In genomic region chr2:202912342-202912804, GRCh38 we compare ENCODE assay signal across 8 cellular contexts. TPM values are rescaled to one million over a fixed set of nuclear protein-coding genes. Genes with fewer than 3 reads are reported as not detected.
DNase-seq lines count a peak whose midpoint lies in the region; ATAC-seq, FAIRE-seq and TF ChIP-seq lines count a peak whose summit lies in the region.
"Not testable (repeated sequence)": the region's sequence is repeated elsewhere in the genome, so short reads cannot be mapped to it uniquely, and the experiment has no call there.

No MANE protein-coding gene starts in this region.

- POLR2A ChIA-PET in K562 (lab: Yijun Ruan, JAX) = not testable (repeated sequence)

- CTCF ChIA-PET in K562 (lab: Yijun Ruan, JAX; ENCODE audit: low intra/inter-chr PET ratio) = not testable (repeated sequence)

- H3K9me3 ChIP-seq in K562 (replicated peaks; ENCODE audit: control insufficient read depth, insufficient read depth, low read depth, low read length); left ventricle myocardium inferior (replicated peaks); transverse colon: not testable (repeated sequence)

- H3K4me1 ChIP-seq in GM23338 (ENCODE audit: insufficient read depth); K562 (replicated peaks in 1 of 2; ENCODE audit: control insufficient read depth in 2 of 2, insufficient read depth in 2 of 2, low read length in 2 of 2): not testable (repeated sequence)
- H3K4me1 ChIP-seq in left ventricle myocardium inferior (peaks cover 43% of the 10 kb centered on the region), transverse colon (peaks cover 11 to 25% (median 18%) of the 10 kb centered on the region in 4 donors)

- peak; percentile 95 for FAIRE-seq in K562 (lab: Jason Lieb, UNC)

- not testable (repeated sequence) for H3K9me1 ChIP-seq in K562 (ENCODE audit: control insufficient read depth, insufficient read depth, low read length)

- H3K27me3 ChIP-seq in GM23338 (ENCODE audit: insufficient read depth); K562 (ENCODE audit: control insufficient read depth in 2 of 2, insufficient read depth in 2 of 2, low read length in 2 of 2); left ventricle myocardium inferior (ENCODE audit: low read depth); transverse colon: not testable (repeated sequence)

- 0 out of 2 replicates have a peak, but pooled peaks have one; percentile 43 for TF ChIP-seq POLR2A in K562 (conservative IDR thresholded peaks at IDR 0.05)
- TF ChIP-seq POLR2A in transverse colon (IDR thresholded peaks at IDR 0.05) = not testable (repeated sequence)

- not testable (repeated sequence) for H3F3A ChIP-seq in GM23338 (replicated peaks; ENCODE audit: low read depth)

- peak overlapping the region; percentile 100 for H3K4me3 Mint-ChIP-seq in GM23338
- peak overlapping the region; percentile 99 for H3K4me3 Mint-ChIP-seq in neural crest cell

- BruUV-seq in K562 (replicated peaks; lab: Mats Ljungman, UMichigan) = not testable (repeated sequence)

- no CpG with 5 or more reads among the region's 41 CpGs for WGBS in K562 (ENCODE audit: insufficient coverage, low coverage, missing lambda C conversion rate)
- WGBS in transverse colon (ENCODE audit: low coverage in 1 of 2), 2 donors = no CpG with 5 or more reads among the region's 41 CpGs

- not testable (repeated sequence) for H2AFZ ChIP-seq in GM23338
- H2AFZ ChIP-seq in K562 (ENCODE audit: low read depth, low read length) = peak overlapping the region; percentile 94; the same call in 1 of the 2 replicates

- DNase-seq in GM23338 (ENCODE audit: low spot score); K562 (ENCODE audit: extremely low read depth in 1 of 4, low spot score in 3 of 4); left ventricle myocardium inferior; neural crest cell (ENCODE audit: low read depth, low spot score): not testable (repeated sequence)
- DNase-seq in T1000 (lab: John Stamatoyannopoulos, UW) = peak; percentile 34
- peak; percentile 10 for DNase-seq in transverse colon

- not testable (repeated sequence) for H3K4me1 Mint-ChIP-seq in GM23338
- H3K4me1 Mint-ChIP-seq in neural crest cell = peaks cover 46% of the 10 kb centered on the region

- in situ Hi-C loops in K562 (cut with MboI); transverse colon (cut with MboI; ENCODE audit: low pct_ligation_motif_present in 1 of 4, low pct_unique_long_range_greater_than_20kb in 1 of 4, low sequenced_read_pairs in 3 of 4): not testable (repeated sequence)

- not testable (repeated sequence) for TF ChIP-seq RAD21 in K562 (CRISPR knock-in tag; conservative IDR thresholded peaks at IDR 0.05 in 1 of 2, IDR thresholded peaks at IDR 0.05 in 1 of 2)

- H3K27ac ChIP-seq in GM23338 (ENCODE audit: low read depth) (peak overlapping the region; percentile 93), K562 (ENCODE audit: extremely low read depth, low read depth, low read length) (peak overlapping the region; percentile 93), left ventricle myocardium inferior (replicated peaks) (peak overlapping the region; percentile 89), transverse colon (peak overlapping the region; percentile 85 to 98 (median 93))

- H3K27ac Mint-ChIP-seq in GM23338 = peak overlapping the region; percentile 99
- H3K27ac Mint-ChIP-seq in neural crest cell (ENCODE audit: unreplicated experiment) = peak overlapping the region; percentile 99

- peaks cover 14% of the 10 kb centered on the region; the same call in 1 of the 2 replicates for H4K20me1 ChIP-seq in GM23338 (replicated peaks; ENCODE audit: insufficient read depth)
- not testable (repeated sequence) for H4K20me1 ChIP-seq in K562 (replicated peaks; ENCODE audit: control insufficient read depth, insufficient read depth, low read length)

- intact Hi-C loops in K562 (cut with micrococcal nuclease) = loop anchor here (5.0 kb wide), 1 partner anchor 55 kb away; no protein-coding TSS in a partner anchor
- intact Hi-C loops in left ventricle myocardium inferior (cut with micrococcal nuclease); transverse colon (cut with DNase I; ENCODE audit: low total_unique reads): not testable (repeated sequence)

- H3K4me2 ChIP-seq in GM23338 (peak overlapping the region; percentile 93; the same call in 1 of the 2 replicates), K562 (ENCODE audit: insufficient read depth, low read length) (peak overlapping the region; percentile 98)

- not testable (repeated sequence) for TF ChIP-seq EP300 in K562 (IDR thresholded peaks at IDR 0.05; ENCODE audit: low read length); transverse colon (IDR thresholded peaks at IDR 0.05; ENCODE audit: low read depth)

- peak overlapping the region; percentile 77 to 95 for H3K9ac ChIP-seq in K562 (ENCODE audit: insufficient read depth in 1 of 2, low read depth in 2 of 2, low read length in 2 of 2)

- H3K27me3 Mint-ChIP-seq in GM23338 (ENCODE audit: insufficient read depth, low read depth, poor library complexity); neural crest cell (ENCODE audit: low read depth): not testable (repeated sequence)

- H3K36me3 ChIP-seq in GM23338 (ENCODE audit: insufficient read depth); left ventricle myocardium inferior; transverse colon: not testable (repeated sequence)
- peaks cover 15% of the 10 kb centered on the region; the same call in 2 of the 3 replicates for H3K36me3 ChIP-seq in K562 (ENCODE audit: control insufficient read depth, insufficient read depth, low read length)

- H3K4me3 ChIP-seq in GM23338 (peak overlapping the region; percentile 78), K562 (peak overlapping the region; percentile 69), left ventricle myocardium inferior (peak overlapping the region; percentile 82), transverse colon (peak overlapping the region; percentile 50 to 97 (median 76))

- not testable (repeated sequence) for TF ChIP-seq CTCF in GM23338 (conservative IDR thresholded peaks at IDR 0.05; ENCODE audit: low read depth in 2 of 2); K562 (IDR thresholded peaks at IDR 0.05 in 2 of 3, conservative IDR thresholded peaks at IDR 0.05 in 1 of 3; ENCODE audit: insufficient read depth in 2 of 3, low read depth in 1 of 3, low read length in 3 of 3); left ventricle myocardium inferior (IDR thresholded peaks at IDR 0.05; ENCODE audit: borderline replicate concordance); neural crest cell (conservative IDR thresholded peaks at IDR 0.05); transverse colon (IDR thresholded peaks at IDR 0.05)

- H3K36me3 Mint-ChIP-seq in GM23338 (ENCODE audit: low read depth) = peaks cover 20% of the 10 kb centered on the region
- not testable (repeated sequence) for H3K36me3 Mint-ChIP-seq in neural crest cell (ENCODE audit: low read depth)

- not testable (repeated sequence) for H3K9me3 Mint-ChIP-seq in GM23338, neural crest cell

- H3K9me2 ChIP-seq in GM23338 (ENCODE audit: insufficient read depth) = not testable (repeated sequence)

- ATAC-seq in GM18499 (IDR thresholded peaks at IDR 0.05; ENCODE audit: insufficient read depth, unreplicated experiment) = peak; percentile 34
- peak; percentile 79 for ATAC-seq in GM23338
- ATAC-seq in HG03457 (IDR thresholded peaks at IDR 0.05; ENCODE audit: unreplicated experiment) = peak; percentile 33
- ATAC-seq in K562 = peak; percentile 83

- peaks cover 41% of the 10 kb centered on the region for H3K79me2 ChIP-seq in GM23338 (replicated peaks; ENCODE audit: insufficient read depth)
- peaks cover 50% of the 10 kb centered on the region for H3K79me2 ChIP-seq in K562 (ENCODE audit: control insufficient read depth, insufficient read depth, low read length)

RNA-seq across cellular contexts. Expression of gene CARF, which starts 0.3 kb away (rescaled TPM):
- total RNA-seq in GM23338 (2014; rRNA removed; shearing (Covaris generic)) = 1.6 and 3.3 TPM in 2 replicates
- 1.1 and 1.7 TPM in 2 replicates for polyA plus RNA-seq in GM23338 (2016; fragmentation: Nextera tagmentation; extraction: Ambion mirVana)
- 3.4 and 6.2 TPM in 2 replicates for total RNA-seq in K562 (2011; cell fraction: chromatin; rRNA removed; ENCODE audit: low replicate concordance)
- 1.4 and 2.2 TPM in 2 replicates for total RNA-seq in K562 (2011; cell fraction: nucleolus; rRNA removed)
- 2.3 and 3.5 TPM in 2 replicates for total RNA-seq in K562 (2011; cell fraction: nucleoplasm; rRNA removed)
- total RNA-seq in K562 (2014; rRNA removed) = 0.45 TPM in 2 replicates
- 2.0 and 2.3 TPM in 2 replicates for total RNA-seq in K562 (2014; rRNA removed; fragmentation: Illumina TruSeq; extraction: Trizol)
- total RNA-seq in K562 (2015; rRNA removed; fragmentation: Illumina TruSeq; extraction: Trizol) = 1.8 TPM in 2 replicates
- total RNA-seq in K562 (2021) = 0.95 and 1.2 TPM in 2 replicates
- 4.2 and 4.6 TPM in 2 replicates for polyA plus RNA-seq in K562 (2011; rRNA removed)
- polyA plus RNA-seq in K562 (2011; cell fraction: cytosol; rRNA removed) = 0.69 and 2.1 TPM in 2 replicates
- polyA plus RNA-seq in K562 (2011; cell fraction: nucleus; rRNA removed) = 3.2 and 7.8 TPM in 2 replicates
- polyA plus RNA-seq in K562 (2012) = 0.82 and 2.9 TPM in 2 replicates
- polyA plus RNA-seq in K562 (2014; fragmentation: Illumina TruSeq; extraction: Trizol) = 1.3 and 1.6 TPM in 2 replicates
- polyA plus RNA-seq in K562 (2014; fragmentation: Nextera tagmentation; extraction: Ambion mirVana) = under 1 TPM; 0.31 to 0.80 TPM
- polyA plus RNA-seq in K562 (2014; rRNA removed) = 1.2 and 1.6 TPM in 2 replicates
- polyA minus RNA-seq in K562 (2011; rRNA and poly(A)+ RNA removed) = 1.4 and 3.7 TPM in 2 replicates
- 1.2 and 1.5 TPM in 2 replicates for polyA minus RNA-seq in K562 (2011; cell fraction: cytosol; rRNA and poly(A)+ RNA removed)
- polyA minus RNA-seq in K562 (2011; cell fraction: nucleus; rRNA and poly(A)+ RNA removed) = 2.4 and 4.0 TPM in 2 replicates
- total RNA-seq in left ventricle myocardium inferior = 8.1 TPM
- 6.8 and 7.8 TPM in 2 replicates for total RNA-seq in neural crest cell
- 10 to 100 TPM; 11.0 to 98.4 (median 54.8) TPM for total RNA-seq in transverse colon

RNA-seq across cellular contexts. Expression of gene WDR12, which starts 0.9 kb away (rescaled TPM):
- total RNA-seq in GM23338 (2014; rRNA removed; shearing (Covaris generic)) = 98.1 and 118 TPM in 2 replicates
- polyA plus RNA-seq in GM23338 (2016; fragmentation: Nextera tagmentation; extraction: Ambion mirVana) (233 and 240 TPM in 2 replicates), K562 (2011; rRNA removed) (188 and 278 TPM in 2 replicates), K562 (2014; fragmentation: Illumina TruSeq; extraction: Trizol) (137 and 147 TPM in 2 replicates), K562 (2014; fragmentation: Nextera tagmentation; extraction: Ambion mirVana) (100 to 1,000 TPM; 498 to 554 TPM), K562 (2014; rRNA removed) (171 and 174 TPM in 2 replicates)
- total RNA-seq in K562 (2011; cell fraction: chromatin; rRNA removed; ENCODE audit: low replicate concordance) = 43.1 and 137 TPM in 2 replicates
- total RNA-seq in K562 (2011; cell fraction: nucleolus; rRNA removed) = 16.8 and 23.7 TPM in 2 replicates
- total RNA-seq in K562 (2011; cell fraction: nucleoplasm; rRNA removed) = 30.9 and 37.9 TPM in 2 replicates
- total RNA-seq in K562 (2014; rRNA removed) (109 and 119 TPM in 2 replicates), K562 (2014; rRNA removed; fragmentation: Illumina TruSeq; extraction: Trizol) (141 and 154 TPM in 2 replicates), K562 (2015; rRNA removed; fragmentation: Illumina TruSeq; extraction: Trizol) (121 and 128 TPM in 2 replicates), K562 (2021) (180 and 194 TPM in 2 replicates), left ventricle myocardium inferior (62.4 TPM), neural crest cell (69.8 and 71.1 TPM in 2 replicates), transverse colon (10 to 100 TPM in 3 of 4 donors, 1 to 10 TPM in 1; 2.2 to 46.0 (median 15.6) TPM)
- 19.4 and 25.7 TPM in 2 replicates for polyA plus RNA-seq in K562 (2011; cell fraction: cytosol; rRNA removed)
- 31.5 and 53.5 TPM in 2 replicates for polyA plus RNA-seq in K562 (2011; cell fraction: nucleus; rRNA removed)
- 74.3 and 131 TPM in 2 replicates for polyA plus RNA-seq in K562 (2012)
- 102 and 108 TPM in 2 replicates for polyA minus RNA-seq in K562 (2011; rRNA and poly(A)+ RNA removed)
- 54.1 and 101 TPM in 2 replicates for polyA minus RNA-seq in K562 (2011; cell fraction: cytosol; rRNA and poly(A)+ RNA removed)
- 18.3 and 34.1 TPM in 2 replicates for polyA minus RNA-seq in K562 (2011; cell fraction: nucleus; rRNA and poly(A)+ RNA removed)

RNA-seq across cellular contexts. Expression of gene ICA1L, which starts 40.8 kb away (rescaled TPM):
- 5.6 and 7.2 TPM in 2 replicates for total RNA-seq in GM23338 (2014; rRNA removed; shearing (Covaris generic))
- 1.6 and 2.2 TPM in 2 replicates for polyA plus RNA-seq in GM23338 (2016; fragmentation: Nextera tagmentation; extraction: Ambion mirVana)
- total RNA-seq in K562 (2011; cell fraction: chromatin; rRNA removed; ENCODE audit: low replicate concordance) = 2.6 and 7.1 TPM in 2 replicates
- 1.3 and 2.2 TPM in 2 replicates for total RNA-seq in K562 (2011; cell fraction: nucleolus; rRNA removed)
- total RNA-seq in K562 (2011; cell fraction: nucleoplasm; rRNA removed) = 3.2 and 6.0 TPM in 2 replicates
- total RNA-seq in K562 (2014; rRNA removed) = 1.1 and 1.7 TPM in 2 replicates
- 1.3 and 1.8 TPM in 2 replicates for total RNA-seq in K562 (2014; rRNA removed; fragmentation: Illumina TruSeq; extraction: Trizol)
- 1.1 and 2.0 TPM in 2 replicates for total RNA-seq in K562 (2015; rRNA removed; fragmentation: Illumina TruSeq; extraction: Trizol)
- total RNA-seq in K562 (2021) = 0.74 and 1.4 TPM in 2 replicates
- 1.2 and 1.6 TPM in 2 replicates for polyA plus RNA-seq in K562 (2011; rRNA removed)
- polyA plus RNA-seq in K562 (2011; cell fraction: cytosol; rRNA removed) = 0.33 and 0.50 TPM in 2 replicates
- 1.2 TPM in 2 replicates for polyA plus RNA-seq in K562 (2011; cell fraction: nucleus; rRNA removed)
- polyA plus RNA-seq in K562 (2012) = 0.92 and 0.96 TPM in 2 replicates
- 1.1 TPM in 2 replicates for polyA plus RNA-seq in K562 (2014; fragmentation: Illumina TruSeq; extraction: Trizol)
- under 1 TPM; 0.57 to 0.62 TPM for polyA plus RNA-seq in K562 (2014; fragmentation: Nextera tagmentation; extraction: Ambion mirVana)
- 0.86 and 1.7 TPM in 2 replicates for polyA plus RNA-seq in K562 (2014; rRNA removed)
- 1.6 and 2.1 TPM in 2 replicates for polyA minus RNA-seq in K562 (2011; rRNA and poly(A)+ RNA removed)
- polyA minus RNA-seq in K562 (2011; cell fraction: cytosol; rRNA and poly(A)+ RNA removed) = 1.4 and 1.8 TPM in 2 replicates
- polyA minus RNA-seq in K562 (2011; cell fraction: nucleus; rRNA and poly(A)+ RNA removed) = 1.8 and 2.4 TPM in 2 replicates
- total RNA-seq in left ventricle myocardium inferior = 6.5 TPM
- total RNA-seq in neural crest cell = 12.9 and 15.1 TPM in 2 replicates
- total RNA-seq in transverse colon = 10 to 100 TPM in 2 of 4 donors, 1 to 10 TPM in 2; 4.4 to 39.4 (median 20.5) TPM

Comparison
In these comparisons a context has a peak if more than half of its experiments do, and no peak if none do; other contexts are left out.
1. ATAC-seq: peak in every context shown above with its lines; median percentile 83 in K562; 79 in GM23338; 34 in GM18499; 33 in HG03457.